Comparison of ENCODE assay signal across 22 cellular contexts in the genomic region with DNA sequence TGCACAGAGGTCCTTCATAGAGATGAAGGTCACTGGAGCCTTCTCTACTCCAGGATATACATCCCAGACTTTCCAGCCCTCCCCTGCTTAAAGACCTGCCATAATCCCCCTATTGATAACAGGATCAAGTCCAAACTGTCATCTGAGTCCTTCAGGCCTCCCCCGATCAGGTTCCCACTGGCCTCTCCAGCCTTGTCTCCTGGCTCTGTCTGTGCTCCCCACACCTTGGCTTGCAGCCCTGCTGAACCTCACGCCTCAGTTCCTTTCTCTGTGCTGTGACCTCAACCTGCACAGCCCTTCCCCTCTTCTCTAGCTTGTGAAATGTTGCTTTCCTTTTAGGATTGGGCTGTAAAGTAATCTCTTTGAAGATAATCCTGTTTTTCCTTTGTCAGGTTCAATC. TPM values are rescaled to one million over a fixed set of nuclear protein-coding genes. Genes with fewer than 3 reads are reported as not detected.
DNase-seq lines count a peak whose midpoint lies in the region; ATAC-seq lines count a peak whose summit lies in the region.
"Had no signal": no experiment of that assay in that cellular context is flagged by ENCODE, and none has a peak within 500 bp of the region (broad histone marks: within the 10 kb centered on the region; RNA-seq: fewer than 3 reads in every experiment).

No MANE protein-coding gene starts in this region.

- H3K4me3 Mint-ChIP-seq in activated naive CD4-positive, alpha-beta T cell treated with anti-CD3 and anti-CD28 coated beads for 36 hours = no peak overlapping the region
- H3K4me3 Mint-ChIP-seq in activated naive CD8-positive, alpha-beta T cell treated with anti-CD3 and anti-CD28 coated beads for 36 hours = no peak overlapping the region
- H3K4me3 Mint-ChIP-seq in stimulated activated naive CD8-positive, alpha-beta T cell treated with anti-CD3 and anti-CD28 coated beads, Interleukin-15, amount 100 ng/mL, for 72 hours = peak overlapping the region; percentile 42 to 70
- H3K4me3 Mint-ChIP-seq: CD8-positive, alpha-beta T cell; neural progenitor cell; stimulated activated memory B cell treated with anti-CD40 and anti-IgM and Interleukin-4, amounts not matched to agents 10 μg/mL and 1 μg/mL and 100 μg/mL, for 72 hours had no signal

- intact Hi-C loops in activated naive CD4-positive, alpha-beta T cell treated with anti-CD3 and anti-CD28 coated beads for 36 hours (cut with micrococcal nuclease) = loop anchor here (5.0 to 10.0 kb wide), 2 partner anchors 707 to 1771 kb away; a partner anchor contains a TSS

- H3K27me3 Mint-ChIP-seq in activated naive CD4-positive, alpha-beta T cell treated with anti-CD3 and anti-CD28 coated beads for 36 hours (ENCODE audit: low read depth) = no peaks in the 10 kb centered on the region
- peaks cover 5% of the 10 kb centered on the region for H3K27me3 Mint-ChIP-seq in activated naive CD8-positive, alpha-beta T cell treated with anti-CD3 and anti-CD28 coated beads for 36 hours
- no peaks in the 10 kb centered on the region for H3K27me3 Mint-ChIP-seq in stimulated activated naive CD8-positive, alpha-beta T cell treated with anti-CD3 and anti-CD28 coated beads, Interleukin-15, amount 100 ng/mL, for 72 hours

- no peak for DNase-seq in activated naive CD4-positive, alpha-beta T cell treated with anti-CD3 and anti-CD28 coated beads for 36 hours
- no peak for DNase-seq in activated naive CD4-positive, alpha-beta T cell treated with Interleukin-2 at 50 U/mL for 16 hours
- peak; percentile 89 for DNase-seq in NCI-H82 (lab: John Stamatoyannopoulos, UW)
- no peak for DNase-seq in activated naive CD8-positive, alpha-beta T cell treated with anti-CD3 and anti-CD28 coated beads for 36 hours
- no peak for DNase-seq in stimulated activated naive CD8-positive, alpha-beta T cell treated with anti-CD3 and anti-CD28 coated beads, Interleukin-15, amount 100 ng/mL, for 72 hours
- no peak for DNase-seq in effector CD4-positive, alpha-beta T cell
- DNase-seq: activated CD4-positive, CD25-positive, alpha-beta regulatory T cell; CD8-positive, alpha-beta T cell; cortex of kidney; H7; kidney; lower lobe of right lung; NCI-H1694 treated with DMSO at 0.1 percent for 48 hours; NCI-H774; stimulated activated CD4-positive, alpha-beta T cell treated with anti-CD3 and anti-CD28 coated beads, Interleukin-2, amount 100 ng/mL, for 24 hours had no signal

- peaks cover 8% of the 10 kb centered on the region for H3K9me3 Mint-ChIP-seq in activated naive CD4-positive, alpha-beta T cell treated with anti-CD3 and anti-CD28 coated beads for 36 hours
- H3K9me3 Mint-ChIP-seq in activated naive CD8-positive, alpha-beta T cell treated with anti-CD3 and anti-CD28 coated beads for 36 hours = peaks cover 19% of the 10 kb centered on the region
- peaks cover 10 to 11% of the 10 kb centered on the region in 2 donors for H3K9me3 Mint-ChIP-seq in stimulated activated naive CD8-positive, alpha-beta T cell treated with anti-CD3 and anti-CD28 coated beads, Interleukin-15, amount 100 ng/mL, for 72 hours
- H3K9me3 Mint-ChIP-seq: CD8-positive, alpha-beta T cell had no signal

- H3K4me1 Mint-ChIP-seq in activated naive CD4-positive, alpha-beta T cell treated with anti-CD3 and anti-CD28 coated beads for 36 hours (ENCODE audit: low read depth) = peaks cover 88% of the 10 kb centered on the region
- H3K4me1 Mint-ChIP-seq in activated naive CD8-positive, alpha-beta T cell treated with anti-CD3 and anti-CD28 coated beads for 36 hours = peaks cover 78% of the 10 kb centered on the region
- peaks cover 91% of the 10 kb centered on the region for H3K4me1 Mint-ChIP-seq in stimulated activated naive CD8-positive, alpha-beta T cell treated with anti-CD3 and anti-CD28 coated beads, Interleukin-15, amount 100 ng/mL, for 72 hours

- CTCF ChIA-PET in activated naive CD4-positive, alpha-beta T cell treated with anti-CD3 and anti-CD28 coated beads for 36 hours (lab: Charles Lee) = interaction anchor here (1.1 to 3.1 kb wide), 2 partner anchors 121 to 128 kb away, joined by 4 to 19 read pairs; no protein-coding TSS in a partner anchor

- ATAC-seq in stimulated activated naive CD8-positive, alpha-beta T cell treated with anti-CD3 and anti-CD28 coated beads, Interleukin-15, amount 100 ng/mL, for 72 hours = no peak
- ATAC-seq in HG03139 (IDR thresholded peaks at IDR 0.05; ENCODE audit: unreplicated experiment) = no peak
- no peak for ATAC-seq in activated CD4-positive, CD25-positive, alpha-beta regulatory T cell treated with anti-CD3 and anti-CD28 coated beads, Interleukin-2, amount 50 U/mL, for 24 hours
- ATAC-seq: CD8-positive, alpha-beta T cell; stimulated activated memory B cell treated with anti-CD40 and anti-IgM and Interleukin-4, amounts not matched to agents 10 μg/mL and 1 μg/mL and 100 μg/mL, for 72 hours had no signal

- H3K27ac Mint-ChIP-seq in activated naive CD4-positive, alpha-beta T cell treated with anti-CD3 and anti-CD28 coated beads for 36 hours = peak overlapping the region; percentile 37
- H3K27ac Mint-ChIP-seq in activated naive CD8-positive, alpha-beta T cell treated with anti-CD3 and anti-CD28 coated beads for 36 hours = peak overlapping the region; percentile 95
- peak overlapping the region in 1 of 2 donors; percentile 70 for H3K27ac Mint-ChIP-seq in stimulated activated naive CD8-positive, alpha-beta T cell treated with anti-CD3 and anti-CD28 coated beads, Interleukin-15, amount 100 ng/mL, for 72 hours
- H3K27ac Mint-ChIP-seq: CD8-positive, alpha-beta T cell; neural progenitor cell; stimulated activated memory B cell treated with anti-CD40 and anti-IgM and Interleukin-4, amounts not matched to agents 10 μg/mL and 1 μg/mL and 100 μg/mL, for 72 hours had no signal

- peaks cover 10% of the 10 kb centered on the region for H3K36me3 Mint-ChIP-seq in activated naive CD4-positive, alpha-beta T cell treated with anti-CD3 and anti-CD28 coated beads for 36 hours (ENCODE audit: low read depth)
- H3K36me3 Mint-ChIP-seq in activated naive CD8-positive, alpha-beta T cell treated with anti-CD3 and anti-CD28 coated beads for 36 hours = peaks cover 63% of the 10 kb centered on the region
- H3K36me3 Mint-ChIP-seq: neural progenitor cell; stimulated activated memory B cell treated with anti-CD40 and anti-IgM and Interleukin-4, amounts not matched to agents 10 μg/mL and 1 μg/mL and 100 μg/mL, for 72 hours had no signal

RNA-seq across cellular contexts. Expression of a gene that starts 2.5 kb away (rescaled TPM):
- total RNA-seq in activated naive CD4-positive, alpha-beta T cell treated with anti-CD3 and anti-CD28 coated beads for 36 hours = 1 to 10 TPM; 8.7 to 10.0 TPM
- 10 to 100 TPM; 40.2 to 41.2 TPM for total RNA-seq in activated naive CD8-positive, alpha-beta T cell treated with anti-CD3 and anti-CD28 coated beads for 36 hours
- total RNA-seq: fibroblast of lung, MCF 10A, PC-9 had no signal

Comparison
In these comparisons a context has a peak if more than half of its experiments do, and no peak if none do; other contexts are left out.
1. H3K4me3 Mint-ChIP-seq: peak in stimulated activated naive CD8-positive, alpha-beta T cell treated with anti-CD3 and anti-CD28 coated beads, Interleukin-15, amount 100 ng/mL, for 72 hours (2 of 2); none in activated naive CD4-positive, alpha-beta T cell treated with anti-CD3 and anti-CD28 coated beads for 36 hours (single experiment) and activated naive CD8-positive, alpha-beta T cell treated with anti-CD3 and anti-CD28 coated beads for 36 hours (single experiment).